ENCODE assay signal across 9 cellular contexts in the genomic region with DNA sequence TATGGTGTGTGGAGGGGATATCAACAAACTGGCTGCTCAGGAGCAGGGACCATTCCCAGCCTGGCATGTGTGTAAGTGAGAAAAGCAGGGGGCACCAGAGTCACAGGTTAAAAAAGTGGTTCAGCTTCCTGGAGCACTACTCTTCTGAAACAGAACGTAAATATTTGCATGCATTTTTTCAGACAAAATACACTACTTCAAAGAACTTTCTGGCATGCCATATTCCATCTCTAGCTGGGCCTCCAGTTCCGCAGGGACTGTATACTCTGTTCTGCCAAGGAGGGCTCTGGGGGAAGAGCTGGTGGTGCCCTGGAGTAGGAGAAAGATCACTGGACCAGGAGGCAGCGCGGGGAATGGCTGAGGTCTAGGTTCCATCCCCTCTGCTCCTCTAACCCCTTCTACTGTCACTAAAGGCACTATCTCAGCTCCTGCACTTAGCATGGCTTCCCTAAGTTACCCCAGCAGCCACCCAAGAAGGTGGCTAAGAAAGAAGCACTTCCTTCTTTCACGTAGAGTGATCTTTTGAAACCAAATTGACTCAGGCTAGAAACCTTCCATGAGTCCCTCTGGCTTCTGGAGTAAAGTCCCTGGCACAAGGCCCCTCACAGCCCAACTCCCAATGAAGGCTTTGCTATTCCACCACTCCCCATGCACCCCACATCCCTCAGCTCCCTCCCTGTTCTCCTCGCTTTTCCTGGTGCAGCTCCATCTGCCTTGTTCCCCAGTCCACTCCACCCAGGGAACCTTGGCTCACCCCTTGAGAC. TPM values are rescaled to one million over a fixed set of nuclear protein-coding genes. Genes with fewer than 3 reads are reported as not detected.
DNase-seq lines count a peak whose midpoint lies in the region; ATAC-seq, FAIRE-seq and TF ChIP-seq lines count a peak whose summit lies in the region.
"Had no signal": no experiment of that assay in that cellular context is flagged by ENCODE, and none has a peak within 500 bp of the region (broad histone marks: within the 10 kb centered on the region; RNA-seq: fewer than 3 reads in every experiment).

No MANE protein-coding gene starts in this region.

- DNase-seq in MM.1S = no peak
- no peak for DNase-seq in caudate nucleus (lab: John Stamatoyannopoulos, UW)
- no peak for DNase-seq in omental fat pad (ENCODE audit: low spot score)
- no peak for DNase-seq in NCI-H1436 (lab: John Stamatoyannopoulos, UW)
- DNase-seq: NCI-H1930 had no signal

- H3K27me3 ChIP-seq in MM.1S (replicated peaks; ENCODE audit: insufficient read depth, low read length) = no peaks in the 10 kb centered on the region

- H3K79me2 ChIP-seq in MM.1S (ENCODE audit: low read length) = no peaks in the 10 kb centered on the region

- H2AFZ ChIP-seq in MM.1S (ENCODE audit: low read length) = peak overlapping the region; percentile 14; the same call in 1 of the 2 replicates

- peaks cover 15% of the 10 kb centered on the region for H3K4me1 ChIP-seq in MM.1S (ENCODE audit: low read length)

- H3F3A ChIP-seq in MM.1S (ENCODE audit: insufficient read depth, low read length) = no peaks in the 10 kb centered on the region

- TF ChIP-seq CTCF in MM.1S (IDR thresholded peaks at IDR 0.05; ENCODE audit: low read length) = peak; percentile 13; the same call in 1 of the 2 replicates
- TF ChIP-seq CTCF in omental fat pad (IDR thresholded peaks at IDR 0.05) = no peak

- FAIRE-seq in G401.6 (lab: Jason Lieb, UNC) = peak; percentile 31

- H3K27ac ChIP-seq in MM.1S (ENCODE audit: low read length) (no peak overlapping the region), caudate nucleus (ENCODE audit: low read depth, low read length) (peak overlapping the region; percentile 9)

- H3K9me2 ChIP-seq in MM.1S (replicated peaks; ENCODE audit: insufficient read depth, low read length) = no peaks in the 10 kb centered on the region

- H3K9me3 ChIP-seq in MM.1S (replicated peaks; ENCODE audit: insufficient read depth, low read length) = no peaks in the 10 kb centered on the region

- H4K20me1 ChIP-seq in MM.1S (ENCODE audit: insufficient read depth, low read length) = no peaks in the 10 kb centered on the region

- ATAC-seq in omental fat pad (ENCODE audit: low FRiP score) = peak; percentile 19
- no peak for ATAC-seq in GM21825 (IDR thresholded peaks at IDR 0.05; ENCODE audit: unreplicated experiment)
- no peak for ATAC-seq in HG03135 (IDR thresholded peaks at IDR 0.05; ENCODE audit: unreplicated experiment)

- H3K36me3 ChIP-seq in MM.1S (replicated peaks; ENCODE audit: insufficient read depth, low read length) = no peaks in the 10 kb centered on the region

- H3K4me2 ChIP-seq in MM.1S (ENCODE audit: low read depth, low read length) = no peak overlapping the region

- H3K9ac ChIP-seq in MM.1S (ENCODE audit: low read length) = no peak overlapping the region

- H3K4me3 ChIP-seq in MM.1S (ENCODE audit: low read length) = no peak overlapping the region
- H3K4me3 ChIP-seq: skin epidermis had no signal

RNA-seq across cellular contexts. Expression of gene CABLES1, which starts 57.6 kb away (rescaled TPM):
- 10 to 100 TPM; 24.4 to 95.9 (median 30.4) TPM for total RNA-seq in omental fat pad
